Comparison of ENCODE assay signal across 8 cellular contexts in the genomic region with DNA sequence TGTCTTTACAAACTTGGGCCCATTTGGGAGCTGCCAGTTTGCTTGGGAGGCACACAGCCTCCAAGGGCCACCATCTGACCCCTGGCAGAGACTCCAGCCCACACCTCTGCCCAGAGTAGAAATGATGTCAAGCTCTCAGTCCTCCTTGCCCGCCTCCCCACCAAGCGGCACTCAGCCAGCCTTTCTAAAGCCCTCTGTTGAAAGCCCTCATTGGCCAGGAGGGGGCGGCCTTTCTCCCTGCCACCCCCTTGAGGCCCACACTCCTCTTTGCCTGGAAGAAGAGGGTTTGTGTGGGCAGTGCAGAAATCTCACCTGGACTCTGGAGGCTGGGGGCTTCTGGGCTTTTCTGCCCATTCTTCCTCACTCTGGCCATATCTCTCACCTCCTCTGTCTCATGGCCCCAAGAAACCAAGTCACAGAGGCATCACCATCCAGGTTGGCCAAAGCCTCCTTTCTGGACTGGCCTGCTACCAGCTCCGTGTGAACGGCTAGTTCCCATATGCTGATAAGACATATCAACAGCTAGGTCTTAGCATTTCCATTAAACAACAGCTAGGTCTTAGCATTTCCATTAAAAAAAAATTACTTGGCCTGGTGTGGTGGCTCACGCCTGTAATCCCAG. TPM values are rescaled to one million over a fixed set of nuclear protein-coding genes. Genes with fewer than 3 reads are reported as not detected.
DNase-seq lines count a peak whose midpoint lies in the region; ATAC-seq lines count a peak whose summit lies in the region.

No MANE protein-coding gene starts in this region.

- DNase-seq in D341Med (ENCODE audit: low spot score) (peak; percentile 67), HT-29 (ENCODE audit: low spot score) (peak; percentile 60), right cardiac atrium (peak; percentile 40 to 68 (median 59))
- peak; percentile 70 for DNase-seq in activated CD8-positive, alpha-beta memory T cell treated with anti-CD3 and anti-CD28 coated beads, Interleukin-2, amount 50 U/mL, for 48 hours
- DNase-seq in stimulated activated CD4-positive, alpha-beta T cell treated with anti-CD3 and anti-CD28 coated beads, Interleukin-4, amount 100 ng/mL, for 48 hours (ENCODE audit: low read depth in 2 of 2), result peak; percentile 32 to 33

- intact Hi-C loops in right cardiac atrium (cut with DNase I), result no loop called here

- H3K27ac ChIP-seq in right cardiac atrium (ENCODE audit: low read length), result no peak overlapping the region

- H3K4me3 ChIP-seq in right cardiac atrium (ENCODE audit: low read length), result no peak overlapping the region

- no peaks in the 10 kb centered on the region for H3K9me3 ChIP-seq in right cardiac atrium (ENCODE audit: control insufficient read depth, low read length)

- ATAC-seq in right cardiac atrium (peak; percentile 20 to 52), HG03025 (IDR thresholded peaks at IDR 0.05; ENCODE audit: low FRiP score, unreplicated experiment) (no peak), GM19351 (IDR thresholded peaks at IDR 0.05; ENCODE audit: unreplicated experiment) (no peak), GM18520 (IDR thresholded peaks at IDR 0.05; ENCODE audit: unreplicated experiment) (no peak)

- H3K27me3 ChIP-seq in right cardiac atrium (ENCODE audit: control insufficient read depth, insufficient read depth), result no peaks in the 10 kb centered on the region

- H3K4me1 ChIP-seq in right cardiac atrium (ENCODE audit: control insufficient read depth, insufficient read depth, low read length), result peaks cover 2% of the 10 kb centered on the region

- WGBS in right cardiac atrium, result 76% methylated on average over 6 of the region's 6 CpGs

RNA-seq across cellular contexts. Expression of a gene that starts 36.1 kb away (rescaled TPM):
- total RNA-seq in HT-29 (2014; rRNA removed; shearing (Covaris generic)), result 21.2 and 23.5 TPM in 2 replicates
- total RNA-seq in right cardiac atrium, result 10 to 100 TPM; 24.8 to 27.6 (median 25.8) TPM
- 42.1 TPM for polyA plus RNA-seq in right cardiac atrium

RNA-seq across cellular contexts. Expression of a gene that starts 36.6 kb away (rescaled TPM):
- 78.7 and 103 TPM in 2 replicates for total RNA-seq in HT-29 (2014; rRNA removed; shearing (Covaris generic))
- total RNA-seq in right cardiac atrium, result 10 to 100 TPM; 32.8 to 40.0 (median 36.8) TPM
- 33.7 TPM for polyA plus RNA-seq in right cardiac atrium

RNA-seq across cellular contexts. Expression of a gene that starts 37.7 kb away (rescaled TPM):
- total RNA-seq in HT-29 (2014; rRNA removed; shearing (Covaris generic)), result 0.23 TPM in 1 of 2 replicates, not detected in the other
- total RNA-seq in right cardiac atrium, result 10 to 100 TPM in 3 of 4 donors, 1 to 10 TPM in 1; 9.9 to 19.3 (median 17.8) TPM
- 67.6 TPM for polyA plus RNA-seq in right cardiac atrium

RNA-seq across cellular contexts. Expression of a gene that starts 49.3 kb away (rescaled TPM):
- 0.26 and 0.36 TPM in 2 replicates for total RNA-seq in HT-29 (2014; rRNA removed; shearing (Covaris generic))
- total RNA-seq in right cardiac atrium, result 10 to 100 TPM in 3 of 4 donors, 1 to 10 TPM in 1; 4.4 to 13.4 (median 11.7) TPM
- polyA plus RNA-seq in right cardiac atrium, result 15.0 TPM

RNA-seq across cellular contexts. Expression of a gene that starts 54.7 kb away (rescaled TPM):
- not detected in 2 replicates for total RNA-seq in HT-29 (2014; rRNA removed; shearing (Covaris generic))
- under 1 TPM in 3 of 4 donors, not detected in 1; 0.25 to 0.76 (median 0.31) TPM for total RNA-seq in right cardiac atrium
- 0.20 TPM for polyA plus RNA-seq in right cardiac atrium

Comparison
In these comparisons a context has a peak if more than half of its experiments do, and no peak if none do; other contexts are left out.
1. ATAC-seq: peak in right cardiac atrium (2 of 2); none in HG03025 (single experiment), GM19351 (single experiment) and GM18520 (single experiment).
2. Peak in every context shown above with its lines, with median percentiles within 50 percentile points of each other: DNase-seq.